In the genomic region with DNA sequence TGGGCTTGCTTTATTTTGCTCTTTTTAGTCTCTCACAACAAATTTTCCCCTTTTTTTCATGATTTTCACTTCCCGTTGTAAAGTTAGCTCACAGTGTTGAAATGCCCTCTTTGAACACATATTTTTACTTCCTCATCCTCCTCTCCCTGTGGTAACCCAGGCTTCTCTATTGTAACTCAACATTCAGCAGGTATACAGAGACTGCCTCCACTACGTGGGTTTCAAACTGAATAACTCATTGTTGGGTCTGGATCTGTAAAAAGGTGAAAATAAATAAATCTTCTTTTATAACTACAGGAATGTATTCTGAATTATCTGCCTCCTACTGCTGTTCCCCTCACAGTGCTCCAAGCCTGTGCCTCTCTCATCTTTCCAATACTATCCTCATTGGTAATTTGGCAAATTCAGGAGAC, we compare ENCODE assay signal across 9 cellular contexts.
A peak's percentile ranks its signal among the peaks of the same experiment; 100 is the strongest.
DNase-seq lines count a peak whose midpoint lies in the region; ATAC-seq and TF ChIP-seq lines count a peak whose summit lies in the region.
"Had no signal": no experiment of that assay in that cellular context is flagged by ENCODE, and none has a peak within 500 bp of the region (broad histone marks: within the 10 kb centered on the region; RNA-seq: fewer than 3 reads in every experiment).

No MANE protein-coding gene starts in this region.

- peak; percentile 41 for DNase-seq in GM13976 (ENCODE audit: low spot score)
- DNase-seq in HT-29 (ENCODE audit: low spot score) = peak; percentile 52
- DNase-seq in adipocyte (ENCODE audit: low read depth) = peak; percentile 55
- DNase-seq in natural killer cell = no peak
- DNase-seq in 8988T = no peak
- no peak for DNase-seq in hepatic stellate cell (ENCODE audit: low spot score)
- no peak for DNase-seq in AG08396 (ENCODE audit: low spot score)
- no peak for DNase-seq in effector memory CD4-positive, alpha-beta T cell
- DNase-seq: activated effector memory CD4-positive, alpha-beta T cell treated with Interleukin-2 at 50 U/mL for 16 hours had no signal

- peak overlapping the region; percentile 97 for H3K4me3 ChIP-seq in adipocyte (ENCODE audit: low read length)
- no peak overlapping the region for H3K4me3 ChIP-seq in effector memory CD4-positive, alpha-beta T cell (ENCODE audit: insufficient read depth, low read depth, low read length, poor library complexity, severe bottlenecking)

- H3K4me3 Mint-ChIP-seq in natural killer cell = no peak overlapping the region

- H3K27ac Mint-ChIP-seq in natural killer cell = peak overlapping the region; percentile 2 to 52

- peaks cover 42 to 45% of the 10 kb centered on the region in 2 donors for H3K4me1 Mint-ChIP-seq in natural killer cell

- peaks cover 64% of the 10 kb centered on the region for H3K36me3 ChIP-seq in adipocyte (ENCODE audit: control insufficient read depth, insufficient read depth, low read length, severe bottlenecking)
- peaks cover 22% of the 10 kb centered on the region for H3K36me3 ChIP-seq in effector memory CD4-positive, alpha-beta T cell (ENCODE audit: control insufficient read depth, insufficient read depth, low read length)

- peaks cover 52% of the 10 kb centered on the region for H3K4me1 ChIP-seq in adipocyte (ENCODE audit: control insufficient read depth, insufficient read depth, low read length)
- peaks cover 20% of the 10 kb centered on the region for H3K4me1 ChIP-seq in effector memory CD4-positive, alpha-beta T cell (ENCODE audit: control insufficient read depth, insufficient read depth, low read length, poor library complexity, severe bottlenecking)

- H3K27me3 Mint-ChIP-seq in natural killer cell (ENCODE audit: low read depth in 2 of 2) = no peaks in the 10 kb centered on the region

- intact Hi-C loops in natural killer cell (cut with micrococcal nuclease) = no loop called here

- in situ Hi-C loops in GM13976 (cut with MboI; ENCODE audit: low sequenced_read_pairs, unreplicated experiment) = loop anchor here (10.0 kb wide), 2 partner anchors 162 to 522 kb away; a partner anchor contains a TSS

- no peaks in the 10 kb centered on the region for H3K27me3 ChIP-seq in adipocyte (replicated peaks; ENCODE audit: control insufficient read depth, insufficient read depth, low read length)
- no peaks in the 10 kb centered on the region for H3K27me3 ChIP-seq in effector memory CD4-positive, alpha-beta T cell (replicated peaks; ENCODE audit: control insufficient read depth, insufficient read depth, low read length, poor library complexity, severe bottlenecking)

- H3K9ac ChIP-seq in adipocyte (ENCODE audit: low read length) = peak overlapping the region; percentile 100

- H3K9me3 Mint-ChIP-seq in natural killer cell = no peaks in the 10 kb centered on the region

- ATAC-seq in natural killer cell = peak in 1 of 3 donors; percentile 52

- H3K36me3 Mint-ChIP-seq in natural killer cell = peaks cover 17% of the 10 kb centered on the region

- H3K27ac ChIP-seq in effector memory CD4-positive, alpha-beta T cell (ENCODE audit: insufficient read depth, low read length, poor library complexity, severe bottlenecking) = no peak overlapping the region

- H3K9me3 ChIP-seq in adipocyte (ENCODE audit: control insufficient read depth, low read length) = no peaks in the 10 kb centered on the region
- H3K9me3 ChIP-seq in effector memory CD4-positive, alpha-beta T cell (ENCODE audit: control insufficient read depth, low read length) = no peaks in the 10 kb centered on the region

- TF ChIP-seq CTCF in GM13976 (IDR thresholded peaks at IDR 0.05; ENCODE audit: borderline replicate concordance, control extremely low read depth, extremely low read depth, insufficient read depth, missing control alignments) (no peak), natural killer cell (IDR thresholded peaks at IDR 0.05) (no peak)

Comparison
In these comparisons a context has a peak if more than half of its experiments do, and no peak if none do; other contexts are left out.
1. DNase-seq: peak in GM13976 (single experiment), HT-29 (single experiment) and adipocyte (single experiment); none in natural killer cell (single experiment), 8988T (single experiment), hepatic stellate cell (single experiment), AG08396 (single experiment) and effector memory CD4-positive, alpha-beta T cell (0 of 3).